ENCODE assay signal across 1 cellular context in the genomic region with DNA sequence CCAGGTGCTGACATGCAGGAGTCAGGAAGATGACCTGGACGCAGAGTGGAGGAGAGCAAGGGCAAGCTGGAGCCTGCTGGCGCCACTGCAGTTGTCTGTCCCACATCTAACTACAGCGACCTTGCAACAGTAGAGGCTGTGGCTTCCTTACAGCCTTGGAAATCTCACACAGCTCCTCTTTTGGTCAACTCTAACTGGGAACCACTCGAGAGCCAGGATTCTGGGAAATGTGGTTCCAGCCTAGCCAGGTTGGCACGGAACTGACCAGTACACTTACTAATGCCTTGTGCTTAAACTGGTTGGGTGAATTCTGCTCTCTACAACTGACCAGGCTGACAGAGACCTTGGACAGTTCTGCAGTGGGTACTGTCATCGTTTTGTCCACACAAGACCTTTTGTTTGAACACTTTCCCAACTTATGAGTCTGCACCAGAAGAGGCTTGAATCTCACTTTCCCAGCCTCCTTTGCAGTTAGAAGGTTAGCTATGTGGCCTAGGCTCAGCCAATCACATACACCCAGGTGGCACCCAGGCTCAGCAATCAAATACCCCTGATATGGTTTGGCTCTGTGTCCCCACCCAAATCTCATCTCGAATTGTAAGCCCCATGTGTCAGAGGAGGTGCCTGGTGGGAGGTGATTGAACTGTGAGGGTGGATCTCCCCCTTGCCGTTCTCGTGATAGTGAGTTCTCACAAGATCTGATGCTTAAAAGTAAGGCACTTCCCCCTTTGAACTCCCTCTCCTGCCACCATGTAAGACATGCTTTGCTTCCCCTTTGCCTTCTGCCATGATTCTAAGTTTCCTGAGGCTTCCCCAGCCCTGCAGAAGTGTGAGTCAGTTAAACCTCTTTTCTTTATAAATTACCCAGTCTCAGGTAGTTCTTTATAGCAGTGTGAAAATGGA.
TF ChIP-seq lines count a peak whose summit lies in the region.

No MANE protein-coding gene starts in this region.

TF ChIP-seq in HepG2, 621 proteins besides CTCF, POLR2A, EP300 and RAD21 (continued from another document and continues in another):
- TF ChIP-seq ATRX (CRISPR knock-in tag; IDR thresholded peaks at IDR 0.05; ENCODE audit: borderline replicate concordance) (no peak), ZNF3 (CRISPR knock-in tag; IDR thresholded peaks at IDR 0.05) (no peak; the same call in 1 of the 2 replicates), MED1 (CRISPR knock-in tag; IDR thresholded peaks at IDR 0.05) (no peak; the same call in 1 of the 2 replicates), CHD4 (IDR thresholded peaks at IDR 0.05; ENCODE audit: borderline replicate concordance, low read length) (no peak), ZNF615 (CRISPR knock-in tag; IDR thresholded peaks at IDR 0.05; ENCODE audit: borderline replicate concordance) (no peak), SMAD1 (CRISPR knock-in tag; IDR thresholded peaks at IDR 0.05; ENCODE audit: borderline replicate concordance, low read depth) (no peak), SUZ12 (IDR thresholded peaks at IDR 0.05; ENCODE audit: low read depth, low read length) (no peak), ZFP90 (CRISPR knock-in tag; IDR thresholded peaks at IDR 0.05; ENCODE audit: borderline replicate concordance) (0 out of 2 replicates have a peak, but pooled peaks have one; percentile 10), ISX (CRISPR knock-in tag; conservative IDR thresholded peaks at IDR 0.05) (no peak), ZC3H13 (CRISPR knock-in tag; IDR thresholded peaks at IDR 0.05) (no peak), ZNF891 (CRISPR knock-in tag; IDR thresholded peaks at IDR 0.05) (0 out of 2 replicates have a peak, but pooled peaks have one; percentile 2), GTF2F1 (IDR thresholded peaks at IDR 0.05; ENCODE audit: low read length) (no peak), ZBTB1 (CRISPR knock-in tag; IDR thresholded peaks at IDR 0.05; ENCODE audit: borderline replicate concordance) (no peak), RFX5 (IDR thresholded peaks at IDR 0.05; ENCODE audit: low read depth, low read length) (no peak), ZNF543 (CRISPR knock-in tag; IDR thresholded peaks at IDR 0.05) (no peak), GABPA (IDR thresholded peaks at IDR 0.05; ENCODE audit: low read depth, low read length) (no peak), GABPA (CRISPR knock-in tag; IDR thresholded peaks at IDR 0.05; ENCODE audit: low read depth) (no peak), CREB1 (IDR thresholded peaks at IDR 0.05) (no peak), CREB1 (CRISPR knock-in tag; IDR thresholded peaks at IDR 0.05) (no peak; the same call in 1 of the 2 replicates), SIX1 (CRISPR knock-in tag; IDR thresholded peaks at IDR 0.05; ENCODE audit: borderline replicate concordance) (no peak), ZNF577 (CRISPR knock-in tag; IDR thresholded peaks at IDR 0.05; ENCODE audit: borderline replicate concordance, low read depth) (no peak), CHCHD3 (CRISPR knock-in tag; IDR thresholded peaks at IDR 0.05) (no peak), ZNF383 (CRISPR knock-in tag; IDR thresholded peaks at IDR 0.05; ENCODE audit: borderline replicate concordance) (no peak), TEAD2 (CRISPR knock-in tag; IDR thresholded peaks at IDR 0.05) (no peak), NFE2 (CRISPR knock-in tag; IDR thresholded peaks at IDR 0.05) (no peak), ZNF501 (CRISPR knock-in tag; IDR thresholded peaks at IDR 0.05) (no peak), SYNCRIP (IDR thresholded peaks at IDR 0.05; ENCODE audit: insufficient read depth, low read depth, low read length) (no peak), ZNF747 (CRISPR knock-in tag; IDR thresholded peaks at IDR 0.05; ENCODE audit: borderline replicate concordance) (no peak), STAT5B (CRISPR knock-in tag; IDR thresholded peaks at IDR 0.05) (no peak), HOXA5 (CRISPR knock-in tag; IDR thresholded peaks at IDR 0.05) (no peak), ZKSCAN8 (CRISPR knock-in tag; IDR thresholded peaks at IDR 0.05; ENCODE audit: borderline replicate concordance) (no peak), ZNF549 (CRISPR knock-in tag; IDR thresholded peaks at IDR 0.05) (no peak), NFRKB (IDR thresholded peaks at IDR 0.05) (no peak), ERF (CRISPR knock-in tag; IDR thresholded peaks at IDR 0.05) (peak; percentile 58; the same call in 1 of the 2 replicates), ZFAT (CRISPR knock-in tag; conservative IDR thresholded peaks at IDR 0.05) (no peak), ZNF329 (CRISPR knock-in tag; IDR thresholded peaks at IDR 0.05; ENCODE audit: low read depth) (no peak), ZNF709 (CRISPR knock-in tag; IDR thresholded peaks at IDR 0.05) (no peak), HNRNPH1 (optimal IDR thresholded peaks at IDR 0.05; ENCODE audit: low read depth, low read length) (no peak), ZNF451 (CRISPR knock-in tag; IDR thresholded peaks at IDR 0.05) (peak; percentile 53; the same call in 1 of the 2 replicates), MAFG (CRISPR knock-in tag; IDR thresholded peaks at IDR 0.05) (no peak), SRF (IDR thresholded peaks at IDR 0.05; ENCODE audit: low read depth, low read length) (peak; percentile 69; the same call in 1 of the 2 replicates), ARHGAP35 (CRISPR knock-in tag; IDR thresholded peaks at IDR 0.05; ENCODE audit: borderline replicate concordance) (no peak), ZNF816 (CRISPR knock-in tag; IDR thresholded peaks at IDR 0.05; ENCODE audit: borderline replicate concordance) (no peak), TBX3 (IDR thresholded peaks at IDR 0.05; ENCODE audit: borderline replicate concordance) (no peak), ZNF232 (CRISPR knock-in tag; IDR thresholded peaks at IDR 0.05; ENCODE audit: borderline replicate concordance) (no peak), KLF13 (CRISPR knock-in tag; IDR thresholded peaks at IDR 0.05) (no peak), ZNF558 (CRISPR knock-in tag; IDR thresholded peaks at IDR 0.05; ENCODE audit: borderline replicate concordance) (no peak), KLF9 (CRISPR knock-in tag; IDR thresholded peaks at IDR 0.05; ENCODE audit: low read depth) (no peak), FOXP1 (IDR thresholded peaks at IDR 0.05) (no peak), FOXP1 (CRISPR knock-in tag; IDR thresholded peaks at IDR 0.05) (no peak)
- TF ChIP-seq, protein P1, sequence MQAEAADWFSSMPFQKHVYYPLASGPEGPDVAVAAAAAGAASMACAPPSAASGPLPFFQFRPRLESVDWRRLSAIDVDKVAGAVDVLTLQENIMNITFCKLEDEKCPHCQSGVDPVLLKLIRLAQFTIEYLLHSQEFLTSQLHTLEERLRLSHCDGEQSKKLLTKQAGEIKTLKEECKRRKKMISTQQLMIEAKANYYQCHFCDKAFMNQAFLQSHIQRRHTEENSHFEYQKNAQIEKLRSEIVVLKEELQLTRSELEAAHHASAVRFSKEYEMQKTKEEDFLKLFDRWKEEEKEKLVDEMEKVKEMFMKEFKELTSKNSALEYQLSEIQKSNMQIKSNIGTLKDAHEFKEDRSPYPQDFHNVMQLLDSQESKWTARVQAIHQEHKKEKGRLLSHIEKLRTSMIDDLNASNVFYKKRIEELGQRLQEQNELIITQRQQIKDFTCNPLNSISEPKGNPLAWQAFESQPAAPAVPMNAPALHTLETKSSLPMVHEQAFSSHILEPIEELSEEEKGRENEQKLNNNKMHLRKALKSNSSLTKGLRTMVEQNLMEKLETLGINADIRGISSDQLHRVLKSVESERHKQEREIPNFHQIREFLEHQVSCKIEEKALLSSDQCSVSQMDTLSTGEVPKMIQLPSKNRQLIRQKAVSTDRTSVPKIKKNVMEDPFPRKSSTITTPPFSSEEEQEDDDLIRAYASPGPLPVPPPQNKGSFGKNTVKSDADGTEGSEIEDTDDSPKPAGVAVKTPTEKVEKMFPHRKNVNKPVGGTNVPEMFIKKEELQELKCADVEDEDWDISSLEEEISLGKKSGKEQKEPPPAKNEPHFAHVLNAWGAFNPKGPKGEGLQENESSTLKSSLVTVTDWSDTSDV (CRISPR knock-in tag; IDR thresholded peaks at IDR 0.05) = no peak
- TF ChIP-seq, protein P2, sequence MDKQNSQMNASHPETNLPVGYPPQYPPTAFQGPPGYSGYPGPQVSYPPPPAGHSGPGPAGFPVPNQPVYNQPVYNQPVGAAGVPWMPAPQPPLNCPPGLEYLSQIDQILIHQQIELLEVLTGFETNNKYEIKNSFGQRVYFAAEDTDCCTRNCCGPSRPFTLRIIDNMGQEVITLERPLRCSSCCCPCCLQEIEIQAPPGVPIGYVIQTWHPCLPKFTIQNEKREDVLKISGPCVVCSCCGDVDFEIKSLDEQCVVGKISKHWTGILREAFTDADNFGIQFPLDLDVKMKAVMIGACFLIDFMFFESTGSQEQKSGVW (CRISPR knock-in tag; IDR thresholded peaks at IDR 0.05; ENCODE audit: borderline replicate concordance) = no peak
- TF ChIP-seq, protein P3, sequence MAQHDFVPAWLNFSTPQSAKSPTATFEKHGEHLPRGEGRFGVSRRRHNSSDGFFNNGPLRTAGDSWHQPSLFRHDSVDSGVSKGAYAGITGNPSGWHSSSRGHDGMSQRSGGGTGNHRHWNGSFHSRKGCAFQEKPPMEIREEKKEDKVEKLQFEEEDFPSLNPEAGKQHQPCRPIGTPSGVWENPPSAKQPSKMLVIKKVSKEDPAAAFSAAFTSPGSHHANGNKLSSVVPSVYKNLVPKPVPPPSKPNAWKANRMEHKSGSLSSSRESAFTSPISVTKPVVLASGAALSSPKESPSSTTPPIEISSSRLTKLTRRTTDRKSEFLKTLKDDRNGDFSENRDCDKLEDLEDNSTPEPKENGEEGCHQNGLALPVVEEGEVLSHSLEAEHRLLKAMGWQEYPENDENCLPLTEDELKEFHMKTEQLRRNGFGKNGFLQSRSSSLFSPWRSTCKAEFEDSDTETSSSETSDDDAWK (CRISPR knock-in tag; IDR thresholded peaks at IDR 0.05) = no peak
- TF ChIP-seq, protein P4, sequence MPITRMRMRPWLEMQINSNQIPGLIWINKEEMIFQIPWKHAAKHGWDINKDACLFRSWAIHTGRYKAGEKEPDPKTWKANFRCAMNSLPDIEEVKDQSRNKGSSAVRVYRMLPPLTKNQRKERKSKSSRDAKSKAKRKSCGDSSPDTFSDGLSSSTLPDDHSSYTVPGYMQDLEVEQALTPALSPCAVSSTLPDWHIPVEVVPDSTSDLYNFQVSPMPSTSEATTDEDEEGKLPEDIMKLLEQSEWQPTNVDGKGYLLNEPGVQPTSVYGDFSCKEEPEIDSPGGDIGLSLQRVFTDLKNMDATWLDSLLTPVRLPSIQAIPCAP (CRISPR knock-in tag; IDR thresholded peaks at IDR 0.05; ENCODE audit: low read depth) = no peak
- TF ChIP-seq, protein P5, sequence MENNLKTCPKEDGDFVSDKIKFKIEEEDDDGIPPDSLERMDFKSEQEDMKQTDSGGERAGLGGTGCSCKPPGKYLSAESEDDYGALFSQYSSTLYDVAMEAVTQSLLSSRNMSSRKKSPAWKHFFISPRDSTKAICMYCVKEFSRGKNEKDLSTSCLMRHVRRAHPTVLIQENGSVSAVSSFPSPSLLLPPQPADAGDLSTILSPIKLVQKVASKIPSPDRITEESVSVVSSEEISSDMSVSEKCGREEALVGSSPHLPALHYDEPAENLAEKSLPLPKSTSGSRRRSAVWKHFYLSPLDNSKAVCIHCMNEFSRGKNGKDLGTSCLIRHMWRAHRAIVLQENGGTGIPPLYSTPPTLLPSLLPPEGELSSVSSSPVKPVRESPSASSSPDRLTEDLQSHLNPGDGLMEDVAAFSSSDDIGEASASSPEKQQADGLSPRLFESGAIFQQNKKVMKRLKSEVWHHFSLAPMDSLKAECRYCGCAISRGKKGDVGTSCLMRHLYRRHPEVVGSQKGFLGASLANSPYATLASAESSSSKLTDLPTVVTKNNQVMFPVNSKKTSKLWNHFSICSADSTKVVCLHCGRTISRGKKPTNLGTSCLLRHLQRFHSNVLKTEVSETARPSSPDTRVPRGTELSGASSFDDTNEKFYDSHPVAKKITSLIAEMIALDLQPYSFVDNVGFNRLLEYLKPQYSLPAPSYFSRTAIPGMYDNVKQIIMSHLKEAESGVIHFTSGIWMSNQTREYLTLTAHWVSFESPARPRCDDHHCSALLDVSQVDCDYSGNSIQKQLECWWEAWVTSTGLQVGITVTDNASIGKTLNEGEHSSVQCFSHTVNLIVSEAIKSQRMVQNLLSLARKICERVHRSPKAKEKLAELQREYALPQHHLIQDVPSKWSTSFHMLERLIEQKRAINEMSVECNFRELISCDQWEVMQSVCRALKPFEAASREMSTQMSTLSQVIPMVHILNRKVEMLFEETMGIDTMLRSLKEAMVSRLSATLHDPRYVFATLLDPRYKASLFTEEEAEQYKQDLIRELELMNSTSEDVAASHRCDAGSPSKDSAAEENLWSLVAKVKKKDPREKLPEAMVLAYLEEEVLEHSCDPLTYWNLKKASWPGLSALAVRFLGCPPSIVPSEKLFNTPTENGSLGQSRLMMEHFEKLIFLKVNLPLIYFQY (CRISPR knock-in tag; IDR thresholded peaks at IDR 0.05; ENCODE audit: borderline replicate concordance) = no peak
- TF ChIP-seq, protein P6, sequence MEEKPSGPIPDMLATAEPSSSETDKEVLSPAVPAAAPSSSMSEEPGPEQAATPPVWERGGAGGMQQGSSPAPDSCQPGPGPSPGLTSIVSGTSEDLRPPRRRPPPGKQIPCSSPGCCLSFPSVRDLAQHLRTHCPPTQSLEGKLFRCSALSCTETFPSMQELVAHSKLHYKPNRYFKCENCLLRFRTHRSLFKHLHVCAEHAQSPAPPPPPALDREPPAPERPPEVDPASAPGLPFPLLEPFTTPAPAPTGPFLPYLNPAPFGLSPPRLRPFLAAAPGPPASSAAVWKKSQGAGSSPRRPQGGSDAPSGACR (CRISPR knock-in tag; IDR thresholded peaks at IDR 0.05) = no peak
- TF ChIP-seq, protein P7, sequence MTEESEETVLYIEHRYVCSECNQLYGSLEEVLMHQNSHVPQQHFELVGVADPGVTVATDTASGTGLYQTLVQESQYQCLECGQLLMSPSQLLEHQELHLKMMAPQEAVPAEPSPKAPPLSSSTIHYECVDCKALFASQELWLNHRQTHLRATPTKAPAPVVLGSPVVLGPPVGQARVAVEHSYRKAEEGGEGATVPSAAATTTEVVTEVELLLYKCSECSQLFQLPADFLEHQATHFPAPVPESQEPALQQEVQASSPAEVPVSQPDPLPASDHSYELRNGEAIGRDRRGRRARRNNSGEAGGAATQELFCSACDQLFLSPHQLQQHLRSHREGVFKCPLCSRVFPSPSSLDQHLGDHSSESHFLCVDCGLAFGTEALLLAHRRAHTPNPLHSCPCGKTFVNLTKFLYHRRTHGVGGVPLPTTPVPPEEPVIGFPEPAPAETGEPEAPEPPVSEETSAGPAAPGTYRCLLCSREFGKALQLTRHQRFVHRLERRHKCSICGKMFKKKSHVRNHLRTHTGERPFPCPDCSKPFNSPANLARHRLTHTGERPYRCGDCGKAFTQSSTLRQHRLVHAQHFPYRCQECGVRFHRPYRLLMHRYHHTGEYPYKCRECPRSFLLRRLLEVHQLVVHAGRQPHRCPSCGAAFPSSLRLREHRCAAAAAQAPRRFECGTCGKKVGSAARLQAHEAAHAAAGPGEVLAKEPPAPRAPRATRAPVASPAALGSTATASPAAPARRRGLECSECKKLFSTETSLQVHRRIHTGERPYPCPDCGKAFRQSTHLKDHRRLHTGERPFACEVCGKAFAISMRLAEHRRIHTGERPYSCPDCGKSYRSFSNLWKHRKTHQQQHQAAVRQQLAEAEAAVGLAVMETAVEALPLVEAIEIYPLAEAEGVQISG (CRISPR knock-in tag; IDR thresholded peaks at IDR 0.05) = no peak
- TF ChIP-seq, protein P8, sequence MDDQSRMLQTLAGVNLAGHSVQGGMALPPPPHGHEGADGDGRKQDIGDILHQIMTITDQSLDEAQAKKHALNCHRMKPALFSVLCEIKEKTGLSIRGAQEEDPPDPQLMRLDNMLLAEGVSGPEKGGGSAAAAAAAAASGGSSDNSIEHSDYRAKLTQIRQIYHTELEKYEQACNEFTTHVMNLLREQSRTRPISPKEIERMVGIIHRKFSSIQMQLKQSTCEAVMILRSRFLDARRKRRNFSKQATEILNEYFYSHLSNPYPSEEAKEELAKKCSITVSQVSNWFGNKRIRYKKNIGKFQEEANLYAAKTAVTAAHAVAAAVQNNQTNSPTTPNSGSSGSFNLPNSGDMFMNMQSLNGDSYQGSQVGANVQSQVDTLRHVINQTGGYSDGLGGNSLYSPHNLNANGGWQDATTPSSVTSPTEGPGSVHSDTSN (CRISPR knock-in tag; IDR thresholded peaks at IDR 0.05; ENCODE audit: borderline replicate concordance) = no peak
